Comparison of ENCODE assay signal across 1 cellular context in the genomic region with DNA sequence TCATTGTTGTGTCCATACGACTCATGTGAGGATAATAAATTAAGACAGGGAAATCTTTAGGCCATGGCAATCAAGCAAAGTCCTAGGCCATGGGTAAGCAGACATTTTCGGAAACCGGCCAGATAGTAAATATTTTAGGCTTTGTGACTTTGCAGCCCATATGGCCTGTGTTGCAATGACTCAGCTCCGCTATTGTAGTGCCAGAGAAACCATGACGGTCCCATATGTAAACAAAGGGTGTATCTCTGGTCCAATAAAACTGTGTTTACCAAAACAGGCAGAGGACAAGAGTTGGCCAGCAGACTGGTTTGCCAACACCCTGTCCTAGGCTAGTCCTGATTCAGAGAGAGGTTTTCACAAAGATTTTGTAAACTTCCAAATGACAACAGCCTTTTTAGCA.
A peak's percentile ranks its signal among the peaks of the same experiment; 100 is the strongest.
TF ChIP-seq lines count a peak whose summit lies in the region.

No MANE protein-coding gene starts in this region.

TF ChIP-seq in HepG2, 621 proteins besides CTCF, POLR2A, EP300 and RAD21 (continued from another document and continues in another):
- TF ChIP-seq THAP11 (CRISPR knock-in tag; IDR thresholded peaks at IDR 0.05) (peak; percentile 44; the same call in 1 of the 2 replicates), ARNT (IDR thresholded peaks at IDR 0.05) (no peak), TBX2 (CRISPR knock-in tag; IDR thresholded peaks at IDR 0.05; ENCODE audit: borderline replicate concordance) (no peak), NCOA2 (CRISPR knock-in tag; IDR thresholded peaks at IDR 0.05) (0 out of 2 replicates have a peak, but pooled peaks have one; percentile 30), HMG20A (CRISPR knock-in tag; IDR thresholded peaks at IDR 0.05; ENCODE audit: borderline replicate concordance) (peak; percentile 55; the same call in 1 of the 2 replicates), ZSCAN9 (CRISPR knock-in tag; IDR thresholded peaks at IDR 0.05; ENCODE audit: borderline replicate concordance) (peak; percentile 78), KLF9 (CRISPR knock-in tag; IDR thresholded peaks at IDR 0.05; ENCODE audit: low read depth) (no peak), KAT8 (CRISPR knock-in tag; IDR thresholded peaks at IDR 0.05) (peak; percentile 38; the same call in 1 of the 2 replicates), NCOR1 (IDR thresholded peaks at IDR 0.05; ENCODE audit: borderline replicate concordance, low read length) (peak; percentile 19; the same call in 1 of the 2 replicates), ZFP41 (CRISPR knock-in tag; IDR thresholded peaks at IDR 0.05; ENCODE audit: borderline replicate concordance) (no peak), ERF (CRISPR knock-in tag; IDR thresholded peaks at IDR 0.05) (peak; percentile 55; the same call in 1 of the 2 replicates), ZMAT3 (CRISPR knock-in tag; conservative IDR thresholded peaks at IDR 0.05) (no peak), FOXK2 (IDR thresholded peaks at IDR 0.05) (peak; percentile 79), GATAD2A (CRISPR knock-in tag; IDR thresholded peaks at IDR 0.05) (peak; percentile 89), MXI1 (IDR thresholded peaks at IDR 0.05; ENCODE audit: borderline replicate concordance, low read depth, low read length) (peak; percentile 57; the same call in 1 of the 3 replicates), CHCHD3 (CRISPR knock-in tag; IDR thresholded peaks at IDR 0.05) (no peak), FOSL2 (CRISPR knock-in tag; IDR thresholded peaks at IDR 0.05) (peak; percentile 92), FOXM1 (CRISPR knock-in tag; IDR thresholded peaks at IDR 0.05) (no peak), PRMT3 (CRISPR knock-in tag; IDR thresholded peaks at IDR 0.05; ENCODE audit: borderline replicate concordance, low read depth) (no peak), KLF15 (CRISPR knock-in tag; IDR thresholded peaks at IDR 0.05; ENCODE audit: borderline replicate concordance) (no peak), ISL2 (CRISPR knock-in tag; IDR thresholded peaks at IDR 0.05) (0 out of 2 replicates have a peak, but pooled peaks have one; percentile 16), NFATC3 (CRISPR knock-in tag; IDR thresholded peaks at IDR 0.05) (no peak), CAMTA2 (CRISPR knock-in tag; IDR thresholded peaks at IDR 0.05; ENCODE audit: borderline replicate concordance) (no peak)
- TF ChIP-seq, protein P1, sequence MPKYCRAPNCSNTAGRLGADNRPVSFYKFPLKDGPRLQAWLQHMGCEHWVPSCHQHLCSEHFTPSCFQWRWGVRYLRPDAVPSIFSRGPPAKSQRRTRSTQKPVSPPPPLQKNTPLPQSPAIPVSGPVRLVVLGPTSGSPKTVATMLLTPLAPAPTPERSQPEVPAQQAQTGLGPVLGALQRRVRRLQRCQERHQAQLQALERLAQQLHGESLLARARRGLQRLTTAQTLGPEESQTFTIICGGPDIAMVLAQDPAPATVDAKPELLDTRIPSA (CRISPR knock-in tag; IDR thresholded peaks at IDR 0.05; ENCODE audit: borderline replicate concordance): no peak
- TF ChIP-seq, protein P2, sequence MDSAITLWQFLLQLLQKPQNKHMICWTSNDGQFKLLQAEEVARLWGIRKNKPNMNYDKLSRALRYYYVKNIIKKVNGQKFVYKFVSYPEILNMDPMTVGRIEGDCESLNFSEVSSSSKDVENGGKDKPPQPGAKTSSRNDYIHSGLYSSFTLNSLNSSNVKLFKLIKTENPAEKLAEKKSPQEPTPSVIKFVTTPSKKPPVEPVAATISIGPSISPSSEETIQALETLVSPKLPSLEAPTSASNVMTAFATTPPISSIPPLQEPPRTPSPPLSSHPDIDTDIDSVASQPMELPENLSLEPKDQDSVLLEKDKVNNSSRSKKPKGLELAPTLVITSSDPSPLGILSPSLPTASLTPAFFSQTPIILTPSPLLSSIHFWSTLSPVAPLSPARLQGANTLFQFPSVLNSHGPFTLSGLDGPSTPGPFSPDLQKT (CRISPR knock-in tag; IDR thresholded peaks at IDR 0.05; ENCODE audit: borderline replicate concordance): no peak
- TF ChIP-seq, protein P3, sequence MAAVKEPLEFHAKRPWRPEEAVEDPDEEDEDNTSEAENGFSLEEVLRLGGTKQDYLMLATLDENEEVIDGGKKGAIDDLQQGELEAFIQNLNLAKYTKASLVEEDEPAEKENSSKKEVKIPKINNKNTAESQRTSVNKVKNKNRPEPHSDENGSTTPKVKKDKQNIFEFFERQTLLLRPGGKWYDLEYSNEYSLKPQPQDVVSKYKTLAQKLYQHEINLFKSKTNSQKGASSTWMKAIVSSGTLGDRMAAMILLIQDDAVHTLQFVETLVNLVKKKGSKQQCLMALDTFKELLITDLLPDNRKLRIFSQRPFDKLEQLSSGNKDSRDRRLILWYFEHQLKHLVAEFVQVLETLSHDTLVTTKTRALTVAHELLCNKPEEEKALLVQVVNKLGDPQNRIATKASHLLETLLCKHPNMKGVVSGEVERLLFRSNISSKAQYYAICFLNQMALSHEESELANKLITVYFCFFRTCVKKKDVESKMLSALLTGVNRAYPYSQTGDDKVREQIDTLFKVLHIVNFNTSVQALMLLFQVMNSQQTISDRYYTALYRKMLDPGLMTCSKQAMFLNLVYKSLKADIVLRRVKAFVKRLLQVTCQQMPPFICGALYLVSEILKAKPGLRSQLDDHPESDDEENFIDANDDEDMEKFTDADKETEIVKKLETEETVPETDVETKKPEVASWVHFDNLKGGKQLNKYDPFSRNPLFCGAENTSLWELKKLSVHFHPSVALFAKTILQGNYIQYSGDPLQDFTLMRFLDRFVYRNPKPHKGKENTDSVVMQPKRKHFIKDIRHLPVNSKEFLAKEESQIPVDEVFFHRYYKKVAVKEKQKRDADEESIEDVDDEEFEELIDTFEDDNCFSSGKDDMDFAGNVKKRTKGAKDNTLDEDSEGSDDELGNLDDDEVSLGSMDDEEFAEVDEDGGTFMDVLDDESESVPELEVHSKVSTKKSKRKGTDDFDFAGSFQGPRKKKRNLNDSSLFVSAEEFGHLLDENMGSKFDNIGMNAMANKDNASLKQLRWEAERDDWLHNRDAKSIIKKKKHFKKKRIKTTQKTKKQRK (IDR thresholded peaks at IDR 0.05; ENCODE audit: low read length): no peak
- TF ChIP-seq, protein P4, sequence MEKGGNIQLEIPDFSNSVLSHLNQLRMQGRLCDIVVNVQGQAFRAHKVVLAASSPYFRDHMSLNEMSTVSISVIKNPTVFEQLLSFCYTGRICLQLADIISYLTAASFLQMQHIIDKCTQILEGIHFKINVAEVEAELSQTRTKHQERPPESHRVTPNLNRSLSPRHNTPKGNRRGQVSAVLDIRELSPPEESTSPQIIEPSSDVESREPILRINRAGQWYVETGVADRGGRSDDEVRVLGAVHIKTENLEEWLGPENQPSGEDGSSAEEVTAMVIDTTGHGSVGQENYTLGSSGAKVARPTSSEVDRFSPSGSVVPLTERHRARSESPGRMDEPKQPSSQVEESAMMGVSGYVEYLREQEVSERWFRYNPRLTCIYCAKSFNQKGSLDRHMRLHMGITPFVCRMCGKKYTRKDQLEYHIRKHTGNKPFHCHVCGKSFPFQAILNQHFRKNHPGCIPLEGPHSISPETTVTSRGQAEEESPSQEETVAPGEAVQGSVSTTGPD (CRISPR knock-in tag; IDR thresholded peaks at IDR 0.05): peak; percentile 96
- TF ChIP-seq, protein P5, sequence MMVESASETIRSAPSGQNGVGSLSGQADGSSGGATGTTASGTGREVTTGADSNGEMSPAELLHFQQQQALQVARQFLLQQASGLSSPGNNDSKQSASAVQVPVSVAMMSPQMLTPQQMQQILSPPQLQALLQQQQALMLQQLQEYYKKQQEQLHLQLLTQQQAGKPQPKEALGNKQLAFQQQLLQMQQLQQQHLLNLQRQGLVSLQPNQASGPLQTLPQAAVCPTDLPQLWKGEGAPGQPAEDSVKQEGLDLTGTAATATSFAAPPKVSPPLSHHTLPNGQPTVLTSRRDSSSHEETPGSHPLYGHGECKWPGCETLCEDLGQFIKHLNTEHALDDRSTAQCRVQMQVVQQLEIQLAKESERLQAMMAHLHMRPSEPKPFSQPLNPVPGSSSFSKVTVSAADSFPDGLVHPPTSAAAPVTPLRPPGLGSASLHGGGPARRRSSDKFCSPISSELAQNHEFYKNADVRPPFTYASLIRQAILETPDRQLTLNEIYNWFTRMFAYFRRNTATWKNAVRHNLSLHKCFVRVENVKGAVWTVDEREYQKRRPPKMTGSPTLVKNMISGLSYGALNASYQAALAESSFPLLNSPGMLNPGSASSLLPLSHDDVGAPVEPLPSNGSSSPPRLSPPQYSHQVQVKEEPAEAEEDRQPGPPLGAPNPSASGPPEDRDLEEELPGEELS (CRISPR knock-in tag; IDR thresholded peaks at IDR 0.05): peak; percentile 94
- TF ChIP-seq, protein P6, sequence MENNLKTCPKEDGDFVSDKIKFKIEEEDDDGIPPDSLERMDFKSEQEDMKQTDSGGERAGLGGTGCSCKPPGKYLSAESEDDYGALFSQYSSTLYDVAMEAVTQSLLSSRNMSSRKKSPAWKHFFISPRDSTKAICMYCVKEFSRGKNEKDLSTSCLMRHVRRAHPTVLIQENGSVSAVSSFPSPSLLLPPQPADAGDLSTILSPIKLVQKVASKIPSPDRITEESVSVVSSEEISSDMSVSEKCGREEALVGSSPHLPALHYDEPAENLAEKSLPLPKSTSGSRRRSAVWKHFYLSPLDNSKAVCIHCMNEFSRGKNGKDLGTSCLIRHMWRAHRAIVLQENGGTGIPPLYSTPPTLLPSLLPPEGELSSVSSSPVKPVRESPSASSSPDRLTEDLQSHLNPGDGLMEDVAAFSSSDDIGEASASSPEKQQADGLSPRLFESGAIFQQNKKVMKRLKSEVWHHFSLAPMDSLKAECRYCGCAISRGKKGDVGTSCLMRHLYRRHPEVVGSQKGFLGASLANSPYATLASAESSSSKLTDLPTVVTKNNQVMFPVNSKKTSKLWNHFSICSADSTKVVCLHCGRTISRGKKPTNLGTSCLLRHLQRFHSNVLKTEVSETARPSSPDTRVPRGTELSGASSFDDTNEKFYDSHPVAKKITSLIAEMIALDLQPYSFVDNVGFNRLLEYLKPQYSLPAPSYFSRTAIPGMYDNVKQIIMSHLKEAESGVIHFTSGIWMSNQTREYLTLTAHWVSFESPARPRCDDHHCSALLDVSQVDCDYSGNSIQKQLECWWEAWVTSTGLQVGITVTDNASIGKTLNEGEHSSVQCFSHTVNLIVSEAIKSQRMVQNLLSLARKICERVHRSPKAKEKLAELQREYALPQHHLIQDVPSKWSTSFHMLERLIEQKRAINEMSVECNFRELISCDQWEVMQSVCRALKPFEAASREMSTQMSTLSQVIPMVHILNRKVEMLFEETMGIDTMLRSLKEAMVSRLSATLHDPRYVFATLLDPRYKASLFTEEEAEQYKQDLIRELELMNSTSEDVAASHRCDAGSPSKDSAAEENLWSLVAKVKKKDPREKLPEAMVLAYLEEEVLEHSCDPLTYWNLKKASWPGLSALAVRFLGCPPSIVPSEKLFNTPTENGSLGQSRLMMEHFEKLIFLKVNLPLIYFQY (CRISPR knock-in tag; IDR thresholded peaks at IDR 0.05; ENCODE audit: borderline replicate concordance): no peak
- TF ChIP-seq, protein P7, sequence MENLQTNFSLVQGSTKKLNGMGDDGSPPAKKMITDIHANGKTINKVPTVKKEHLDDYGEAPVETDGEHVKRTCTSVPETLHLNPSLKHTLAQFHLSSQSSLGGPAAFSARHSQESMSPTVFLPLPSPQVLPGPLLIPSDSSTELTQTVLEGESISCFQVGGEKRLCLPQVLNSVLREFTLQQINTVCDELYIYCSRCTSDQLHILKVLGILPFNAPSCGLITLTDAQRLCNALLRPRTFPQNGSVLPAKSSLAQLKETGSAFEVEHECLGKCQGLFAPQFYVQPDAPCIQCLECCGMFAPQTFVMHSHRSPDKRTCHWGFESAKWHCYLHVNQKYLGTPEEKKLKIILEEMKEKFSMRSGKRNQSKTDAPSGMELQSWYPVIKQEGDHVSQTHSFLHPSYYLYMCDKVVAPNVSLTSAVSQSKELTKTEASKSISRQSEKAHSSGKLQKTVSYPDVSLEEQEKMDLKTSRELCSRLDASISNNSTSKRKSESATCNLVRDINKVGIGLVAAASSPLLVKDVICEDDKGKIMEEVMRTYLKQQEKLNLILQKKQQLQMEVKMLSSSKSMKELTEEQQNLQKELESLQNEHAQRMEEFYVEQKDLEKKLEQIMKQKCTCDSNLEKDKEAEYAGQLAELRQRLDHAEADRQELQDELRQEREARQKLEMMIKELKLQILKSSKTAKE (CRISPR knock-in tag; IDR thresholded peaks at IDR 0.05; ENCODE audit: borderline replicate concordance): 0 out of 2 replicates have a peak, but pooled peaks have one; percentile 20
- TF ChIP-seq, protein P8, sequence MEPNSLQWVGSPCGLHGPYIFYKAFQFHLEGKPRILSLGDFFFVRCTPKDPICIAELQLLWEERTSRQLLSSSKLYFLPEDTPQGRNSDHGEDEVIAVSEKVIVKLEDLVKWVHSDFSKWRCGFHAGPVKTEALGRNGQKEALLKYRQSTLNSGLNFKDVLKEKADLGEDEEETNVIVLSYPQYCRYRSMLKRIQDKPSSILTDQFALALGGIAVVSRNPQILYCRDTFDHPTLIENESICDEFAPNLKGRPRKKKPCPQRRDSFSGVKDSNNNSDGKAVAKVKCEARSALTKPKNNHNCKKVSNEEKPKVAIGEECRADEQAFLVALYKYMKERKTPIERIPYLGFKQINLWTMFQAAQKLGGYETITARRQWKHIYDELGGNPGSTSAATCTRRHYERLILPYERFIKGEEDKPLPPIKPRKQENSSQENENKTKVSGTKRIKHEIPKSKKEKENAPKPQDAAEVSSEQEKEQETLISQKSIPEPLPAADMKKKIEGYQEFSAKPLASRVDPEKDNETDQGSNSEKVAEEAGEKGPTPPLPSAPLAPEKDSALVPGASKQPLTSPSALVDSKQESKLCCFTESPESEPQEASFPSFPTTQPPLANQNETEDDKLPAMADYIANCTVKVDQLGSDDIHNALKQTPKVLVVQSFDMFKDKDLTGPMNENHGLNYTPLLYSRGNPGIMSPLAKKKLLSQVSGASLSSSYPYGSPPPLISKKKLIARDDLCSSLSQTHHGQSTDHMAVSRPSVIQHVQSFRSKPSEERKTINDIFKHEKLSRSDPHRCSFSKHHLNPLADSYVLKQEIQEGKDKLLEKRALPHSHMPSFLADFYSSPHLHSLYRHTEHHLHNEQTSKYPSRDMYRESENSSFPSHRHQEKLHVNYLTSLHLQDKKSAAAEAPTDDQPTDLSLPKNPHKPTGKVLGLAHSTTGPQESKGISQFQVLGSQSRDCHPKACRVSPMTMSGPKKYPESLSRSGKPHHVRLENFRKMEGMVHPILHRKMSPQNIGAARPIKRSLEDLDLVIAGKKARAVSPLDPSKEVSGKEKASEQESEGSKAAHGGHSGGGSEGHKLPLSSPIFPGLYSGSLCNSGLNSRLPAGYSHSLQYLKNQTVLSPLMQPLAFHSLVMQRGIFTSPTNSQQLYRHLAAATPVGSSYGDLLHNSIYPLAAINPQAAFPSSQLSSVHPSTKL (CRISPR knock-in tag; IDR thresholded peaks at IDR 0.05): peak; percentile 83
- TF ChIP-seq, protein P9, sequence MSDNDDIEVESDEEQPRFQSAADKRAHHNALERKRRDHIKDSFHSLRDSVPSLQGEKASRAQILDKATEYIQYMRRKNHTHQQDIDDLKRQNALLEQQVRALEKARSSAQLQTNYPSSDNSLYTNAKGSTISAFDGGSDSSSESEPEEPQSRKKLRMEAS (IDR thresholded peaks at IDR 0.05): peak; percentile 44; the same call in 1 of the 2 replicates
- TF ChIP-seq, protein P10, sequence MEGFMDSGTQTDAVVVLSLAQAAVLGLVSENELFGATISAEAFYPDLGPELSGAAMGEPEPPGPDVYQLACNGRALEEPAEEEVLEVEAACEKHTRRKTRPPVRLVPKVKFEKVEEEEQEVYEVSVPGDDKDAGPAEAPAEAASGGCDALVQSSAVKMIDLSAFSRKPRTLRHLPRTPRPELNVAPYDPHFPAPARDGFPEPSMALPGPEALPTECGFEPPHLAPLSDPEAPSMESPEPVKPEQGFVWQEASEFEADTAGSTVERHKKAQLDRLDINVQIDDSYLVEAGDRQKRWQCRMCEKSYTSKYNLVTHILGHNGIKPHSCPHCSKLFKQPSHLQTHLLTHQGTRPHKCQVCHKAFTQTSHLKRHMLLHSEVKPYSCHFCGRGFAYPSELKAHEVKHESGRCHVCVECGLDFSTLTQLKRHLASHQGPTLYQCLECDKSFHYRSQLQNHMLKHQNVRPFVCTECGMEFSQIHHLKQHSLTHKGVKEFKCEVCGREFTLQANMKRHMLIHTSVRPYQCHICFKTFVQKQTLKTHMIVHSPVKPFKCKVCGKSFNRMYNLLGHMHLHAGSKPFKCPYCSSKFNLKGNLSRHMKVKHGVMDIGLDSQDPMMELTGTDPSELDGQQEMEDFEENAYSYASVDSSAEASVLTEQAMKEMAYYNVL (CRISPR knock-in tag; IDR thresholded peaks at IDR 0.05; ENCODE audit: borderline replicate concordance): no peak
